Comparison of ENCODE assay signal across 11 cellular contexts in the genomic region with DNA sequence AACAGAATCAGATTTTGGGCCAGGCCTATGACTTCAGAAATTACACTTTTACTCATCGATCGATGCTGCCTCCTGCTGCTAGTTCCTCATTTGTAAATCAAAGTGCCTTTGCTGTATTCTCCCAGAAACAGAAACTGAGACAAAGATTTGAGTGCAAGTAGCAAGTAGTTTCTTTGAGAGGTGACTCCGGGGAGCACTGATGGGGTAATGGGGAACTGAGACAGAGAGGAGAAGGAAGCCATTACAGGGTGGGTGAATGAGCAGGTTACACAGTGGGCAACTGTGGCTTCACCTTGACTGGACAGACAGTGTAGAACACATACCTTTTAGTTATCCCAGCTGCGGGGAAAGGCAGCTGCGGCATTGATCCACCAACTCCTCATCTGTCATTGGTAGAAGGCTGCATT.
A peak's percentile ranks its signal among the peaks of the same experiment; 100 is the strongest.
DNase-seq lines count a peak whose midpoint lies in the region; ATAC-seq and TF ChIP-seq lines count a peak whose summit lies in the region.
"Had no signal": no experiment of that assay in that cellular context is flagged by ENCODE, and none has a peak within 500 bp of the region (broad histone marks: within the 10 kb centered on the region; RNA-seq: fewer than 3 reads in every experiment).

No MANE protein-coding gene starts in this region.

- peak; percentile 32 for DNase-seq in globus pallidus (ENCODE audit: low spot score)
- DNase-seq in erythroblast (lab: John Stamatoyannopoulos, UW) = no peak
- DNase-seq in islet precursor cell = no peak
- DNase-seq in NCI-H1105 (lab: John Stamatoyannopoulos, UW) = no peak
- DNase-seq in activated effector memory CD4-positive, alpha-beta T cell treated with Interleukin-2 at 50 U/mL for 16 hours = no peak
- DNase-seq: DMS153, left cardiac atrium, thyroid gland had no signal

- ATAC-seq in GM18519 (IDR thresholded peaks at IDR 0.05; ENCODE audit: low FRiP score, unreplicated experiment) = peak; percentile 58
- peak; percentile 76 for ATAC-seq in GM21528 (IDR thresholded peaks at IDR 0.05; ENCODE audit: low FRiP score, unreplicated experiment)
- peak; percentile 86 for ATAC-seq in HG03354 (IDR thresholded peaks at IDR 0.05; ENCODE audit: poor library complexity, severe bottlenecking, unreplicated experiment)
- ATAC-seq: left cardiac atrium had no signal

- TF ChIP-seq POLR2A in erythroblast (IDR thresholded peaks at IDR 0.05; ENCODE audit: low read length) = no peak
